8 cellular contexts compared by ENCODE assay signal in genomic region chr1:32063261-32063681, GRCh38. TPM values are rescaled to one million over a fixed set of nuclear protein-coding genes. Genes with fewer than 3 reads are reported as not detected.
DNase-seq lines count a peak whose midpoint lies in the region; ATAC-seq, FAIRE-seq and TF ChIP-seq lines count a peak whose summit lies in the region.

No MANE protein-coding gene starts in this region.

- H3K27ac Mint-ChIP-seq in activated T-helper 2 cell treated with anti-CD3 and anti-CD28 coated beads, Interferon-gamma antibody, Interleukin-2, Interleukin-4, amounts not matched to agents 10 μg/mL and 5 μg/mL and 100 μg/mL, durations not matched to agents 14 hours and 24 hours and 36 hours: peak overlapping the region; percentile 58

- H3K9me3 Mint-ChIP-seq in activated T-helper 2 cell treated with anti-CD3 and anti-CD28 coated beads, Interferon-gamma antibody, Interleukin-2, Interleukin-4, amounts not matched to agents 10 μg/mL and 5 μg/mL and 100 μg/mL, durations not matched to agents 14 hours and 24 hours and 36 hours: no peaks in the 10 kb centered on the region

- H3K4me1 ChIP-seq in A673 (ENCODE audit: insufficient read depth, low read length, poor library complexity, severe bottlenecking) (peaks cover 39% of the 10 kb centered on the region), cardiac muscle cell (ENCODE audit: low read depth) (peaks cover 12% of the 10 kb centered on the region)

- intact Hi-C loops in A673 (cut with micrococcal nuclease; ENCODE audit: unreplicated experiment): loop anchor here (10.0 kb wide), 1 partner anchor 98 kb away; no protein-coding TSS in a partner anchor
- intact Hi-C loops in activated T-helper 2 cell treated with anti-CD3 and anti-CD28 coated beads, Interferon-gamma antibody, Interleukin-2, Interleukin-4, amounts not matched to agents 10 μg/mL and 5 μg/mL and 100 μg/mL, durations not matched to agents 14 hours and 24 hours and 36 hours (cut with micrococcal nuclease): no loop called here

- no peak overlapping the region for H3K4me3 Mint-ChIP-seq in activated T-helper 2 cell treated with anti-CD3 and anti-CD28 coated beads, Interferon-gamma antibody, Interleukin-2, Interleukin-4, amounts not matched to agents 10 μg/mL and 5 μg/mL and 100 μg/mL, durations not matched to agents 14 hours and 24 hours and 36 hours (ENCODE audit: low read depth)

- H3K27ac ChIP-seq in A673 (ENCODE audit: low read depth, low read length, poor library complexity, severe bottlenecking): peak overlapping the region; percentile 77
- H3K27ac ChIP-seq in cardiac muscle cell: peak overlapping the region; percentile 93

- ATAC-seq in GM19351 (IDR thresholded peaks at IDR 0.05; ENCODE audit: unreplicated experiment) (no peak), GM21423 (IDR thresholded peaks at IDR 0.05; ENCODE audit: unreplicated experiment) (no peak)

- peaks cover 34% of the 10 kb centered on the region for H3K36me3 ChIP-seq in A673 (ENCODE audit: insufficient read depth, low read length, poor library complexity, severe bottlenecking)
- peaks cover 21% of the 10 kb centered on the region for H3K36me3 ChIP-seq in cardiac muscle cell

- peaks cover 52% of the 10 kb centered on the region for H3K36me3 Mint-ChIP-seq in activated T-helper 2 cell treated with anti-CD3 and anti-CD28 coated beads, Interferon-gamma antibody, Interleukin-2, Interleukin-4, amounts not matched to agents 10 μg/mL and 5 μg/mL and 100 μg/mL, durations not matched to agents 14 hours and 24 hours and 36 hours (ENCODE audit: low read depth)

- no peaks in the 10 kb centered on the region for H3K27me3 ChIP-seq in A673 (replicated peaks; ENCODE audit: insufficient read depth, low read depth, low read length, poor library complexity)
- no peaks in the 10 kb centered on the region for H3K27me3 ChIP-seq in cardiac muscle cell

- TF ChIP-seq CTCF in A673 (conservative IDR thresholded peaks at IDR 0.05; ENCODE audit: low read depth, low read length) (peak; percentile 72), cardiac muscle cell (IDR thresholded peaks at IDR 0.05; ENCODE audit: low read depth, low read length) (peak; percentile 54), retinal pigment epithelial cell (conservative IDR thresholded peaks at IDR 0.05; ENCODE audit: low read depth, low read length) (peak; percentile 59)

- H3K4me3 ChIP-seq in A673 (ENCODE audit: low read depth, low read length, poor library complexity, severe bottlenecking) (no peak overlapping the region), cardiac muscle cell (no peak overlapping the region), retinal pigment epithelial cell (ENCODE audit: low read length) (no peak overlapping the region)

- CTCF ChIA-PET in A673 (lab: Charles Lee): interaction anchor here (0.6 to 2.2 kb wide), 5 partner anchors 10 to 274 kb away, joined by 3 to 10 read pairs (median 8); partner anchors contain the start of gene TMEM39B

- DNase-seq in A673 (ENCODE audit: low spot score) (peak; percentile 87), NCI-H2081 treated with DMSO at 0.1 percent for 48 hours (lab: John Stamatoyannopoulos, UW) (peak; percentile 26), cardiac muscle cell (ENCODE audit: low read depth in 1 of 2, low spot score in 1 of 2) (peak; percentile 55 to 75), retinal pigment epithelial cell (ENCODE audit: low read depth) (no peak)
- DNase-seq in activated T-helper 2 cell treated with anti-CD3 and anti-CD28 coated beads, Interferon-gamma antibody, Interleukin-2, Interleukin-4, amounts not matched to agents 10 μg/mL and 5 μg/mL and 100 μg/mL, durations not matched to agents 14 hours and 24 hours and 36 hours (ENCODE audit: low spot score): no peak

- H3K27me3 Mint-ChIP-seq in activated T-helper 2 cell treated with anti-CD3 and anti-CD28 coated beads, Interferon-gamma antibody, Interleukin-2, Interleukin-4, amounts not matched to agents 10 μg/mL and 5 μg/mL and 100 μg/mL, durations not matched to agents 14 hours and 24 hours and 36 hours (ENCODE audit: low read depth): no peaks in the 10 kb centered on the region

- no peaks in the 10 kb centered on the region for H3K9me3 ChIP-seq in A673 (ENCODE audit: low read depth, low read length, poor library complexity, severe bottlenecking)
- no peaks in the 10 kb centered on the region for H3K9me3 ChIP-seq in cardiac muscle cell (ENCODE audit: low read depth)

- no TSS peak for BruUV-seq in A673 (replicated peaks; lab: Mats Ljungman, UMichigan)

- FAIRE-seq in G401.6 (lab: Jason Lieb, UNC): peak; percentile 94

- POLR2A ChIA-PET in A673 (lab: Charles Lee; ENCODE audit: low non-redundant PET): interaction anchor here (0.5 to 0.8 kb wide), 2 partner anchors 9 to 59 kb away, joined by 3 to 4 read pairs; partner anchors contain the start of gene TMEM39B

- peaks cover 13% of the 10 kb centered on the region for H3K4me1 Mint-ChIP-seq in activated T-helper 2 cell treated with anti-CD3 and anti-CD28 coated beads, Interferon-gamma antibody, Interleukin-2, Interleukin-4, amounts not matched to agents 10 μg/mL and 5 μg/mL and 100 μg/mL, durations not matched to agents 14 hours and 24 hours and 36 hours (ENCODE audit: low read depth)

RNA-seq across cellular contexts. Expression of gene TMEM39B, which starts 9.5 kb away (rescaled TPM):
- total RNA-seq in A673 (2021) (30.4 and 32.4 TPM in 2 replicates), cardiac muscle cell (5.1 TPM in 2 replicates)
- 32.5 and 34.5 TPM in 2 replicates for total RNA-seq in activated T-helper 2 cell treated with anti-CD3 and anti-CD28 coated beads, Interferon-gamma antibody, Interleukin-2, Interleukin-4, amounts not matched to agents 10 μg/mL and 5 μg/mL and 100 μg/mL, durations not matched to agents 14 hours and 24 hours and 36 hours
- 4.6 and 7.0 TPM in 2 replicates for polyA plus RNA-seq in cardiac muscle cell

RNA-seq across cellular contexts. Expression of gene KPNA6, which starts 44.6 kb away (rescaled TPM):
- total RNA-seq in A673 (2021) (96.8 and 97.4 TPM in 2 replicates), cardiac muscle cell (36.8 and 45.7 TPM in 2 replicates)
- total RNA-seq in activated T-helper 2 cell treated with anti-CD3 and anti-CD28 coated beads, Interferon-gamma antibody, Interleukin-2, Interleukin-4, amounts not matched to agents 10 μg/mL and 5 μg/mL and 100 μg/mL, durations not matched to agents 14 hours and 24 hours and 36 hours: 81.2 and 84.0 TPM in 2 replicates
- polyA plus RNA-seq in cardiac muscle cell: 33.8 and 53.2 TPM in 2 replicates

RNA-seq across cellular contexts. Expression of gene KHDRBS1, which starts 49.6 kb away (rescaled TPM):
- 226 and 236 TPM in 2 replicates for total RNA-seq in A673 (2021)
- total RNA-seq in activated T-helper 2 cell treated with anti-CD3 and anti-CD28 coated beads, Interferon-gamma antibody, Interleukin-2, Interleukin-4, amounts not matched to agents 10 μg/mL and 5 μg/mL and 100 μg/mL, durations not matched to agents 14 hours and 24 hours and 36 hours: 177 and 178 TPM in 2 replicates
- 86.8 and 99.5 TPM in 2 replicates for total RNA-seq in cardiac muscle cell
- 116 and 152 TPM in 2 replicates for polyA plus RNA-seq in cardiac muscle cell

Comparison
In these comparisons a context has a peak if more than half of its experiments do, and no peak if none do; other contexts are left out.
1. DNase-seq: peak in A673 (single experiment), NCI-H2081 treated with DMSO at 0.1 percent for 48 hours (single experiment) and cardiac muscle cell (2 of 2); none in activated T-helper 2 cell treated with anti-CD3 and anti-CD28 coated beads, Interferon-gamma antibody, Interleukin-2, Interleukin-4, amounts not matched to agents 10 μg/mL and 5 μg/mL and 100 μg/mL, durations not matched to agents 14 hours and 24 hours and 36 hours (single experiment) and retinal pigment epithelial cell (single experiment).
2. Peak in every context shown above with its lines, with median percentiles within 50 percentile points of each other: CTCF ChIP-seq.